In genomic region chr3:170602556-170602955, GRCh38 we compare ENCODE assay signal across 1 cellular context.
TF ChIP-seq lines count a peak whose summit lies in the region.

No MANE protein-coding gene starts in this region.

TF ChIP-seq in SK-N-SH, 30 proteins besides CTCF, POLR2A, EP300 and RAD21 (continued from another document):
- TF ChIP-seq USF2 (IDR thresholded peaks at IDR 0.05; ENCODE audit: borderline replicate concordance, low read depth, low read length) (no peak), MXI1 (IDR thresholded peaks at IDR 0.05; ENCODE audit: low read depth, low read length) (no peak), RXRA (IDR thresholded peaks at IDR 0.05; ENCODE audit: borderline replicate concordance, low read depth) (no peak), TCF12 (IDR thresholded peaks at IDR 0.05) (peak; percentile 11; the same call in 1 of the 2 replicates), TAF1 (IDR thresholded peaks at IDR 0.05; ENCODE audit: borderline replicate concordance, low read depth, low read length) (no peak), SIN3A (IDR thresholded peaks at IDR 0.05; ENCODE audit: borderline replicate concordance, low read depth, low read length) (no peak)
